Comparison of ENCODE assay signal across 2 cellular contexts in genomic region chr9:100370064-100370723, GRCh38.
TF ChIP-seq lines count a peak whose summit lies in the region.

No MANE protein-coding gene starts in this region.

TF ChIP-seq in HCT116, 20 proteins besides CTCF, POLR2A, EP300 and RAD21:
- TF ChIP-seq TCF7L2 (IDR thresholded peaks at IDR 0.05; ENCODE audit: borderline replicate concordance, extremely low read depth, insufficient read depth, insufficient read length) (no peak), CBX3 (IDR thresholded peaks at IDR 0.05; ENCODE audit: low read depth) (no peak), EGR1 (IDR thresholded peaks at IDR 0.05; ENCODE audit: low read depth) (no peak), REST (IDR thresholded peaks at IDR 0.05; ENCODE audit: low read depth) (no peak), CEBPB (IDR thresholded peaks at IDR 0.05; ENCODE audit: low read depth) (no peak), YY1 (IDR thresholded peaks at IDR 0.05; ENCODE audit: extremely low read depth, insufficient replicate concordance, low read depth, low read length) (no peak), ELF1 (IDR thresholded peaks at IDR 0.05; ENCODE audit: borderline replicate concordance, low read depth) (no peak), JUND (IDR thresholded peaks at IDR 0.05) (no peak)
TF ChIP-seq in HCT116: peak in this region for 0.

TF ChIP-seq in K562, 482 proteins besides CTCF, POLR2A, EP300 and RAD21:
- no peak for TF ChIP-seq HNRNPL (IDR thresholded peaks at IDR 0.05; ENCODE audit: low read depth, low read length)
- no peak for TF ChIP-seq ZKSCAN1 (IDR thresholded peaks at IDR 0.05; ENCODE audit: low read depth, low read length)
- no peak for TF ChIP-seq TSHZ1 (CRISPR knock-in tag; IDR thresholded peaks at IDR 0.05)
- no peak for TF ChIP-seq SMARCC2 (IDR thresholded peaks at IDR 0.05; ENCODE audit: low read depth)
- no peak for TF ChIP-seq FOXM1 (IDR thresholded peaks at IDR 0.05; ENCODE audit: low read depth)
- no peak for TF ChIP-seq FOXM1 (CRISPR knock-in tag; IDR thresholded peaks at IDR 0.05; ENCODE audit: low read depth)
- no peak for TF ChIP-seq TFAP4 (CRISPR knock-in tag; IDR thresholded peaks at IDR 0.05; ENCODE audit: borderline replicate concordance)
- TF ChIP-seq ETV6 (IDR thresholded peaks at IDR 0.05; ENCODE audit: borderline replicate concordance in 1 of 2, low read depth in 2 of 2, low read length in 1 of 2): no peak
- no peak for TF ChIP-seq ETV6 (CRISPR knock-in tag; IDR thresholded peaks at IDR 0.05; ENCODE audit: borderline replicate concordance)
- no peak for TF ChIP-seq HDAC3 (IDR thresholded peaks at IDR 0.05; ENCODE audit: borderline replicate concordance, partially characterized antibody)
TF ChIP-seq in K562: peak in this region for 0.
